Comparison of ENCODE assay signal across 8 cellular contexts in the genomic region with DNA sequence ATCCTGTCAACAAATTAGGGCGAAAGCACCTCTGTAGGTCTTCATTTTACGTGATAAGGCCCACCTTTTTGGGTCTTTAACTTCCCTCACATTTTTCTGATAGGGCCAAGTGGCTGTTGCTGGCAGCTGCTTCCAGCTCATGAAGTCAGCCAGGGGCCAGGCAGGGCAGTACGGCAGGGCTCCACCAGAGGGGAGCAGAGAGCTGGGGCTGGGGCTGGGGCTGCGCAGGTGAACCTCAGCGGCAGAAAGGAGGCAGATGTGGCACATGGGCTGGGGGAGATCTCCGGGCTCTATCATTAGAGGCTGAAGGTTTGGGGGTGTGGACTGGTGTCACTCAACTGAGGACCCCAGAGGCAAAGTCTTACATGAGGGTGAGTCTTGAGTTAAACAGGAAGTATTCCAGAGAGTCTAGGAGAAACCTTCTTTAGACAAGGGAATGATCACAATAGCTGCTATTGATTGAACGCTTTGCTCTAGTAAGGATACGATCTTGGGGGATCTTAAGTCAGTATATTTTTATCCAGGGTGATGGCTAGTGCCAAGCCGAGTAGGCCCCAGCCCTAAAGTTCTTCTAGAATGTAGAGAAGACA.
DNase-seq lines count a peak whose midpoint lies in the region; ATAC-seq, FAIRE-seq and TF ChIP-seq lines count a peak whose summit lies in the region.

No MANE protein-coding gene starts in this region.

- no peak overlapping the region for H3K4me3 Mint-ChIP-seq in WTC11

- in situ Hi-C loops in T47D (cut with HindIII; ENCODE audit: low pct_unique_long_range_greater_than_20kb, low sequenced_read_pairs), result no loop called here
- in situ Hi-C loops in HepG2 (cut with HindIII; ENCODE audit: extremely low pct_ligation_motif_present, low pct_unique_long_range_greater_than_20kb), result loop anchor here (5.0 kb wide), 2 partner anchors 34 to 89 kb away; no protein-coding TSS in a partner anchor

- FAIRE-seq in HepG2 (lab: Jason Lieb, UNC), result no peak

- no peak overlapping the region for H3K4me3 ChIP-seq in HCT116 (replicated peaks in 1 of 2; ENCODE audit: low read depth in 1 of 2, low read length in 2 of 2)
- H3K4me3 ChIP-seq in HepG2 (replicated peaks in 1 of 3; ENCODE audit: insufficient read depth in 1 of 3, low read depth in 2 of 3, low read length in 3 of 3), result no peak overlapping the region

- TF ChIP-seq POLR2A in HCT116 (IDR thresholded peaks at IDR 0.05; ENCODE audit: borderline replicate concordance, extremely low read depth, insufficient read depth, insufficient read length), result no peak
- no peak for TF ChIP-seq POLR2A in HepG2 (IDR thresholded peaks at IDR 0.05; ENCODE audit: insufficient read depth in 1 of 2, low read depth in 2 of 2, low read length in 2 of 2)

- 5% methylated on average over 9 of the region's 9 CpGs for WGBS in HepG2 (ENCODE audit: low lambda C conversion rate)

- intact Hi-C loops in HCT116 (cut with micrococcal nuclease) (loop anchor here (1.0 to 5.0 kb wide), 3 partner anchors 30 to 831 kb away; no protein-coding TSS in a partner anchor), HepG2 (cut with micrococcal nuclease; ENCODE audit: unreplicated experiment) (loop anchor here (1.0 to 5.0 kb wide), 3 partner anchors 31 to 626 kb away; no protein-coding TSS in a partner anchor)

- no peaks in the 10 kb centered on the region for H3K9me3 Mint-ChIP-seq in WTC11

- peaks cover 11% of the 10 kb centered on the region for H3K27me3 Mint-ChIP-seq in WTC11 (ENCODE audit: low read depth)

- H3K27me3 ChIP-seq in HCT116 (ENCODE audit: insufficient read depth, low read length) (no peaks in the 10 kb centered on the region), HepG2 (ENCODE audit: control insufficient read depth in 1 of 2, insufficient read depth in 2 of 2, low read length in 2 of 2) (peaks cover 3 to 17% of the 10 kb centered on the region in 2 experiments; a peak in 2 of 5 replicates)

- H3K4me1 Mint-ChIP-seq in WTC11, result peaks cover 3% of the 10 kb centered on the region; the same call in 1 of the 2 replicates

- TF ChIP-seq CTCF in GM10266 (IDR thresholded peaks at IDR 0.05; ENCODE audit: control insufficient read depth, insufficient read depth, low read depth, missing control alignments) (peak; percentile 90), HCT116 (IDR thresholded peaks at IDR 0.05 in 2 of 3, conservative IDR thresholded peaks at IDR 0.05 in 1 of 3; ENCODE audit: borderline replicate concordance in 1 of 3, insufficient read depth in 1 of 3, low read depth in 2 of 3, low read length in 2 of 3) (peak; percentile 95 to 97 (median 97)), WTC11 (IDR thresholded peaks at IDR 0.05) (peak; percentile 91), HepG2 (CRISPR knock-in tag; IDR thresholded peaks at IDR 0.05) (peak; percentile 93)

- H4K20me1 ChIP-seq in HCT116 (ENCODE audit: insufficient read depth), result no peaks in the 10 kb centered on the region
- no peaks in the 10 kb centered on the region; the same call in 1 of the 2 replicates for H4K20me1 ChIP-seq in HepG2 (ENCODE audit: insufficient read depth, low read length)

- H3K36me3 Mint-ChIP-seq in WTC11, result no peaks in the 10 kb centered on the region

- DNase-seq in GM10266 (ENCODE audit: extremely low spot score) (peak; percentile 73), HCT116 (ENCODE audit: low read depth, low spot score) (peak; percentile 15), MV-4-11 (lab: John Stamatoyannopoulos, UW) (peak; percentile 20), WTC11 (ENCODE audit: low spot score) (peak; percentile 92), T47D (ENCODE audit: low read depth in 1 of 2, low spot score in 1 of 2) (peak; percentile 60 to 70), HepG2 (ENCODE audit: low spot score) (peak; percentile 23), NCI-H2227 treated with DMSO at 0.1 percent for 48 hours (lab: John Stamatoyannopoulos, UW) (no peak)
- DNase-seq in stimulated activated CD8-positive, alpha-beta memory T cell treated with anti-CD3 and anti-CD28 coated beads, Interleukin-15, amount 100 ng/mL, for 48 hours (ENCODE audit: low read depth in 2 of 2), result peak; percentile 49 to 52

- POLR2A ChIA-PET in HCT116 (lab: Charles Lee) (no interaction called here), WTC11 (lab: Charles Lee) (no interaction called here), HepG2 (lab: Yijun Ruan, JAX) (no interaction called here)

- no peaks in the 10 kb centered on the region for H3K9me3 ChIP-seq in HCT116 (ENCODE audit: control insufficient read depth in 1 of 2, insufficient read depth in 1 of 2, low read depth in 1 of 2, low read length in 2 of 2)
- no peaks in the 10 kb centered on the region for H3K9me3 ChIP-seq in HepG2 (ENCODE audit: low read length)

- RAD21 ChIA-PET in HCT116 (lab: Charles Lee; ENCODE audit: low non-redundant PET in 1 of 2, low total read pairs in 2 of 2, uncharacterized antibody in 2 of 2, unreplicated experiment in 2 of 2), result interaction anchor here (1.0 to 1.2 kb wide), 3 partner anchors 32 to 89 kb away, joined by 3 to 7 read pairs (median 6); no protein-coding TSS in a partner anchor

- H3K9ac ChIP-seq in HCT116 (ENCODE audit: low read length) (no peak overlapping the region), HepG2 (ENCODE audit: insufficient read depth, low read depth, low read length) (no peak overlapping the region)

- H3K36me3 ChIP-seq in HCT116 (ENCODE audit: control insufficient read depth in 1 of 2, insufficient read depth in 2 of 2, low read length in 2 of 2) (no peaks in the 10 kb centered on the region), HepG2 (replicated peaks in 1 of 2; ENCODE audit: control insufficient read depth in 1 of 2, insufficient read depth in 2 of 2, low read length in 2 of 2) (no peaks in the 10 kb centered on the region)

- H3K4me1 ChIP-seq in HCT116 (ENCODE audit: control insufficient read depth in 1 of 2, insufficient read depth in 2 of 2, low read length in 2 of 2), result no peaks in the 10 kb centered on the region
- no peaks in the 10 kb centered on the region for H3K4me1 ChIP-seq in HepG2 (ENCODE audit: insufficient read depth, low read length)

- no peak overlapping the region for H3K27ac Mint-ChIP-seq in WTC11

- H3K4me2 ChIP-seq in HCT116 (ENCODE audit: low read length) (no peak overlapping the region), HepG2 (ENCODE audit: low read depth, low read length) (no peak overlapping the region)

- CTCF ChIA-PET in HCT116 (lab: Charles Lee), result interaction anchor here (0.6 to 2.0 kb wide), 19 partner anchors 8 to 698 kb away, joined by 3 to 24 read pairs (median 4); no protein-coding TSS in a partner anchor
- CTCF ChIA-PET in WTC11 (lab: Charles Lee), result interaction anchor here (0.5 to 3.6 kb wide), 57 partner anchors 9 to 1115 kb away, joined by 3 to 31 read pairs (median 6); a partner anchor contains a TSS
- CTCF ChIA-PET in HepG2 (lab: Yijun Ruan, JAX; ENCODE audit: low intra/inter-chr PET ratio, low total read pairs), result interaction anchor here (1.4 to 2.5 kb wide), 2 partner anchors 31 to 89 kb away, joined by 8 to 19 read pairs; no protein-coding TSS in a partner anchor

- TF ChIP-seq EP300 in HepG2 (IDR thresholded peaks at IDR 0.05; ENCODE audit: low read depth in 2 of 2, low read length in 2 of 2), result no peak
- no peak for TF ChIP-seq EP300 in HepG2 (CRISPR knock-in tag; IDR thresholded peaks at IDR 0.05; ENCODE audit: borderline replicate concordance)

- TF ChIP-seq RAD21 in HCT116 (IDR thresholded peaks at IDR 0.05; ENCODE audit: low read depth), result peak; percentile 92
- TF ChIP-seq RAD21 in HepG2 (CRISPR knock-in tag; IDR thresholded peaks at IDR 0.05), result peak; percentile 75

- H3K27ac ChIP-seq in HCT116 (ENCODE audit: low read depth, low read length) (no peak overlapping the region), HepG2 (ENCODE audit: extremely low read length, insufficient read depth, low read length) (no peak overlapping the region)

- ATAC-seq in HCT116 (peak; percentile 98), WTC11 (peak; percentile 89), HepG2 (peak; percentile 97)

- H3K79me2 ChIP-seq in HCT116 (ENCODE audit: insufficient read depth, low read length), result no peaks in the 10 kb centered on the region
- H3K79me2 ChIP-seq in HepG2 (ENCODE audit: insufficient read depth, low read length), result no peaks in the 10 kb centered on the region

- H3K9me2 ChIP-seq in HCT116 (ENCODE audit: insufficient read depth), result no peaks in the 10 kb centered on the region

- no peak overlapping the region for H2AFZ ChIP-seq in HCT116 (ENCODE audit: low read depth, low read length, poor library complexity, severe bottlenecking)
- H2AFZ ChIP-seq in HepG2 (ENCODE audit: low read length), result no peak overlapping the region

- BruUV-seq in HCT116 (replicated peaks; lab: Mats Ljungman, UMichigan) (no TSS peak), HepG2 (replicated peaks; lab: Mats Ljungman, UMichigan) (no TSS peak)

TF ChIP-seq in HCT116, 20 proteins besides CTCF, POLR2A, EP300 and RAD21:
- TF ChIP-seq EZH2phosphoT487 (IDR thresholded peaks at IDR 0.05; ENCODE audit: borderline replicate concordance), result no peak
- no peak for TF ChIP-seq FOSL1 (IDR thresholded peaks at IDR 0.05; ENCODE audit: low read depth)
- TF ChIP-seq SIN3A (IDR thresholded peaks at IDR 0.05; ENCODE audit: low read depth), result no peak

TF ChIP-seq in WTC11, 78 proteins besides CTCF, POLR2A, EP300 and RAD21 (continues in another document):
- TF ChIP-seq ZNF671 (CRISPR knock-in tag; IDR thresholded peaks at IDR 0.05) (no peak), ETV6 (CRISPR knock-in tag; IDR thresholded peaks at IDR 0.05) (no peak), ZNF138 (CRISPR knock-in tag; conservative IDR thresholded peaks at IDR 0.05) (no peak), NR1H2 (CRISPR knock-in tag; IDR thresholded peaks at IDR 0.05) (no peak), NFATC4 (CRISPR knock-in tag; IDR thresholded peaks at IDR 0.05) (no peak)
- TF ChIP-seq, protein P1, sequence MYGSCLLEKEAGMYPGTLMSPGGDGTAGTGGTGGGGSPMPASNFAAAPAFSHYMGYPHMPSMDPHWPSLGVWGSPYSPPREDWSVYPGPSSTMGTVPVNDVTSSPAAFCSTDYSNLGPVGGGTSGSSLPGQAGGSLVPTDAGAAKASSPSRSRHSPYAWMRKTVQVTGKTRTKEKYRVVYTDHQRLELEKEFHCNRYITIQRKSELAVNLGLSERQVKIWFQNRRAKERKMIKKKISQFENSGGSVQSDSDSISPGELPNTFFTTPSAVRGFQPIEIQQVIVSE (CRISPR knock-in tag; IDR thresholded peaks at IDR 0.05; ENCODE audit: borderline replicate concordance), result no peak

TF ChIP-seq in HepG2, 621 proteins besides CTCF, POLR2A, EP300 and RAD21 (continues in another document):
- TF ChIP-seq RARA (CRISPR knock-in tag; IDR thresholded peaks at IDR 0.05), result 0 out of 2 replicates have a peak, but pooled peaks have one; percentile 13
- peak; percentile 59; the same call in 1 of the 2 replicates for TF ChIP-seq SMC3 (IDR thresholded peaks at IDR 0.05; ENCODE audit: low read length)
- TF ChIP-seq HNRNPLL (IDR thresholded peaks at IDR 0.05; ENCODE audit: low read depth, low read length, poor library complexity, severe bottlenecking), result peak; percentile 32
- no peak for TF ChIP-seq ZNF556 (CRISPR knock-in tag; IDR thresholded peaks at IDR 0.05; ENCODE audit: borderline replicate concordance)
- no peak for TF ChIP-seq SKI (IDR thresholded peaks at IDR 0.05; ENCODE audit: partially characterized antibody)
- TF ChIP-seq XRCC5 (optimal IDR thresholded peaks at IDR 0.05; ENCODE audit: low read length), result peak; percentile 80
